ENCODE assay signal across 8 cellular contexts in the genomic region with DNA sequence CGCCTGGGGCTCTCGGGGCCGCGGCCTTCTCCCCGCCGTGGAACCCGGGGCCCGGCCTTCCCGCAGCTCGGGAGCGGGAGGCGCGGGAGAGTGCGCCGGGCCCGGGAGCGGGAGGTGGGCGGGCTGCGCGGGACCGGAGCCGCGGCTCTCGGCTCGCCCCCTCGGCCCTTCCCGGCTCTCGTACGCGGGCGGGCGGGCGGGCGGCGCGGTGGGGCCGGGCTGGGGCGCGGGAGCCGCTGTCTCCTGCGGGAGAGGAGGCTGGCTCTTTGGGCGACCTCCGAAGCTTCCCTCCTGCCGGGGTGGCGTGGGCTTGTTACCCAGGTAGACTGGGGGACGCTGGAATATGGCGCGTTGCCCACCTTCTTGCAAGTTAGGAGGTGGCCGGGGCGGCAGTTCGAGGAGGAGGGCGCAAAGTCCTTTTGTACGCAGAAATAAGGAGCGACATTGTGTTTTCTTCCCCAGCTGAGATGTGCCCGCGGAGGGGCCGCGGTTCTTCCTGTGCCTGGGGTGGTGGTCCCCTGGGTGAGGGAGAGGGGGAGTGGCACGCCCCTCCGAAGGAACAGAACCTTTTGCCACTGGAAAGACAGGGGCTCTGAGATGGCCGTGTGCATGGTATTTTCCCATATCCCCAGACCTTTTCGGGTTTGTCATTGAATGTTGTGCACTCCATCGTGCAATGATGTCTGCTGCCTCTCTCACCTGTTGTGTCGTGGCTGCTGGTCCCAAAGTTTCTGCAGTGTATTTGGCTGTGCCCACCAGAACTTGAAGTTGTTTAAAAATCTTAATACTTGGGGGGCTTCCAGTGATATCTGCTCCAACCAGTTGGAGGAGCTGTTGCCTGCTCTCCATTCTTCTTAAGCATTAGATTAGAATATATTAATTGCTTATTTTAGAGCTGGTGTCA. TPM values are rescaled to one million over a fixed set of nuclear protein-coding genes. Genes with fewer than 3 reads are reported as not detected.
A peak's percentile ranks its signal among the peaks of the same experiment; 100 is the strongest.
DNase-seq lines count a peak whose midpoint lies in the region; ATAC-seq and TF ChIP-seq lines count a peak whose summit lies in the region.

No MANE protein-coding gene starts in this region.

- H3K9me3 Mint-ChIP-seq in dendritic cell treated with granulocyte-macrophage colony-stimulating factor and Interleukin-4, amounts not matched to agents 40 ng/mL and 50 ng/mL, for 4 days: no peaks in the 10 kb centered on the region

- no peak for TF ChIP-seq POLR2A in right lobe of liver (IDR thresholded peaks at IDR 0.05)

- H3K36me3 Mint-ChIP-seq in dendritic cell treated with granulocyte-macrophage colony-stimulating factor and Interleukin-4, amounts not matched to agents 40 ng/mL and 50 ng/mL, for 4 days (ENCODE audit: low read depth): peaks cover 41% of the 10 kb centered on the region

- peak overlapping the region; percentile 87 for H3K4me3 Mint-ChIP-seq in dendritic cell treated with granulocyte-macrophage colony-stimulating factor and Interleukin-4, amounts not matched to agents 40 ng/mL and 50 ng/mL, for 4 days

- no peaks in the 10 kb centered on the region; the same call in 1 of the 2 replicates for H3K36me3 ChIP-seq in H7 (replicated peaks; ENCODE audit: control insufficient read depth, insufficient read depth, low read length)
- H3K36me3 ChIP-seq in right lobe of liver: no peaks in the 10 kb centered on the region

- WGBS in right lobe of liver (ENCODE audit: insufficient coverage, low coverage, low lambda C conversion rate, missing lambda C conversion rate): 0% methylated on average over 19 of the region's 64 CpGs

- peak overlapping the region; percentile 91 for H3K27ac Mint-ChIP-seq in dendritic cell treated with granulocyte-macrophage colony-stimulating factor and Interleukin-4, amounts not matched to agents 40 ng/mL and 50 ng/mL, for 4 days

- H3K27me3 ChIP-seq in H7 (ENCODE audit: control insufficient read depth, insufficient read depth, low read length) (no peaks in the 10 kb centered on the region), right lobe of liver (no peaks in the 10 kb centered on the region)

- H3K4me1 ChIP-seq in right lobe of liver: peaks cover 0 to 9% (median 4%) of the 10 kb centered on the region in 4 donors

- peak; percentile 17 to 37 (median 18) for ATAC-seq in right lobe of liver

- H3K27me3 Mint-ChIP-seq in dendritic cell treated with granulocyte-macrophage colony-stimulating factor and Interleukin-4, amounts not matched to agents 40 ng/mL and 50 ng/mL, for 4 days: no peaks in the 10 kb centered on the region

- H3K9me3 ChIP-seq in right lobe of liver: no peaks in the 10 kb centered on the region

- DNase-seq in Daoy (ENCODE audit: low read depth): peak; percentile 68
- no peak for DNase-seq in H7
- DNase-seq in NAMALWA (ENCODE audit: low spot score): peak; percentile 82
- peak; percentile 15 for DNase-seq in activated CD4-positive, alpha-beta T cell treated with anti-CD3 and anti-CD28 coated beads for 1 hour
- peak; percentile 70 to 79 (median 72) for DNase-seq in right lobe of liver
- peak in 2 of 3 experiments; percentile 2 to 26 for DNase-seq in stimulated activated CD4-positive, alpha-beta T cell treated with anti-CD3 and anti-CD28 coated beads, TNF-alpha, amount 100 ng/mL, for 4 hours (ENCODE audit: low read depth in 3 of 3)
- DNase-seq in NCI-H226: no peak

- H3K4me1 Mint-ChIP-seq in dendritic cell treated with granulocyte-macrophage colony-stimulating factor and Interleukin-4, amounts not matched to agents 40 ng/mL and 50 ng/mL, for 4 days (ENCODE audit: low read depth): peaks cover 58% of the 10 kb centered on the region

- TF ChIP-seq CTCF in right lobe of liver (IDR thresholded peaks at IDR 0.05): peak; percentile 38 to 64 (median 58)

- intact Hi-C loops in dendritic cell treated with granulocyte-macrophage colony-stimulating factor and Interleukin-4, amounts not matched to agents 40 ng/mL and 50 ng/mL, for 4 days (cut with micrococcal nuclease): loop anchor here (10.0 kb wide), 2 partner anchors 108 to 342 kb away; a partner anchor contains a TSS
- intact Hi-C loops in right lobe of liver (cut with DNase I): no loop called here

- peak overlapping the region; percentile 92 for H3K4me3 ChIP-seq in H7 (ENCODE audit: insufficient read depth, low read depth, low read length)
- peak overlapping the region; percentile 88 to 92 (median 91) for H3K4me3 ChIP-seq in right lobe of liver

- H3K27ac ChIP-seq in right lobe of liver: peak overlapping the region; percentile 55 to 94 (median 82)

RNA-seq across cellular contexts. Expression of a gene that starts 0.8 kb away (rescaled TPM):
- total RNA-seq in Daoy (2014; rRNA removed; shearing (Covaris generic)): 10.7 and 15.7 TPM in 2 replicates
- total RNA-seq in H7 (2014; rRNA removed; shearing (Covaris generic)): 13.7 and 21.1 TPM in 2 replicates
- total RNA-seq in right lobe of liver: 1 to 10 TPM; 3.9 to 6.8 (median 5.3) TPM

Comparison
In these comparisons a context has a peak if more than half of its experiments do, and no peak if none do; other contexts are left out.
1. DNase-seq: peak in Daoy (single experiment), NAMALWA (single experiment), activated CD4-positive, alpha-beta T cell treated with anti-CD3 and anti-CD28 coated beads for 1 hour (single experiment), right lobe of liver (3 of 3) and stimulated activated CD4-positive, alpha-beta T cell treated with anti-CD3 and anti-CD28 coated beads, TNF-alpha, amount 100 ng/mL, for 4 hours (2 of 3); none in H7 (single experiment) and NCI-H226 (single experiment).